Comparison of ENCODE assay signal across 21 cellular contexts in genomic region chr7:152902054-152902453, GRCh38.
"Had no signal": no experiment of that assay in that cellular context is flagged by ENCODE, and none has a peak within 500 bp of the region (broad histone marks: within the 10 kb centered on the region; RNA-seq: fewer than 3 reads in every experiment).

No MANE protein-coding gene starts in this region.

- H3K27ac Mint-ChIP-seq: activated naive CD8-positive, alpha-beta T cell treated with anti-CD3 and anti-CD28 coated beads for 36 hours; activated T-helper 1 cell treated with anti-CD3 and anti-CD28 coated beads, Interleukin-12 subunit alpha, Interleukin-12 subunit beta, Interleukin-2, Interleukin-4 antibody, amounts not matched to agents 30 ng/mL and 10 ng/mL and 1 ng/mL, durations not matched to agents 14 hours and 24 hours and 36 hours; mesothelial cell of epicardium; stimulated activated naive B cell treated with anti-CD40 and anti-IgM and Interleukin-4, amounts not matched to agents 10 μg/mL and 1 μg/mL and 100 μg/mL, for 72 hours had no signal

- H3K4me1 Mint-ChIP-seq: activated naive CD8-positive, alpha-beta T cell treated with anti-CD3 and anti-CD28 coated beads for 36 hours; neural crest cell; stimulated activated naive B cell treated with anti-CD40 and anti-IgM and Interleukin-4, amounts not matched to agents 10 μg/mL and 1 μg/mL and 100 μg/mL, for 72 hours had no signal

- ATAC-seq: foreskin keratinocyte; left cardiac atrium; stimulated activated naive B cell treated with anti-CD40 and anti-IgM and Interleukin-4, amounts not matched to agents 10 μg/mL and 1 μg/mL and 100 μg/mL, for 72 hours had no signal

- DNase-seq: activated CD4-positive, alpha-beta T cell treated with anti-CD3 and anti-CD28 coated beads for 1 hour; activated gamma-delta T cell treated with Interleukin-2 at 50 U/mL for 16 hours; activated naive CD8-positive, alpha-beta T cell treated with anti-CD3 and anti-CD28 coated beads for 36 hours; amniotic stem cell; dermis blood vessel endothelial cell; foreskin keratinocyte; left cardiac atrium; ovary; spleen; stimulated activated naive B cell treated with anti-CD40 and anti-IgM and Interleukin-4, amounts not matched to agents 10 μg/mL and 1 μg/mL and 100 μg/mL, for 72 hours; SW 1271; T-helper 2 cell; uterus had no signal

- H3K4me3 ChIP-seq: cardiac muscle cell, hepatocyte, lung, ovary, spleen, tibial nerve, uterus had no signal

- H3K4me1 ChIP-seq: foreskin keratinocyte, spleen, tibial nerve, uterus had no signal

- H3K27me3 ChIP-seq: cardiac muscle cell, foreskin keratinocyte, hepatocyte, ovary, spleen, tibial nerve, uterus had no signal

- H3K36me3 ChIP-seq: cardiac muscle cell, ovary, spleen, tibial nerve, uterus had no signal

- H3K9me3 Mint-ChIP-seq: activated naive CD8-positive, alpha-beta T cell treated with anti-CD3 and anti-CD28 coated beads for 36 hours; activated T-helper 1 cell treated with anti-CD3 and anti-CD28 coated beads, Interleukin-12 subunit alpha, Interleukin-12 subunit beta, Interleukin-2, Interleukin-4 antibody, amounts not matched to agents 30 ng/mL and 10 ng/mL and 1 ng/mL, durations not matched to agents 14 hours and 24 hours and 36 hours; mesothelial cell of epicardium; neural crest cell; stimulated activated naive B cell treated with anti-CD40 and anti-IgM and Interleukin-4, amounts not matched to agents 10 μg/mL and 1 μg/mL and 100 μg/mL, for 72 hours had no signal

- H3K9me3 ChIP-seq: ovary, spleen, tibial nerve, uterus had no signal

- H3K27ac ChIP-seq: cardiac muscle cell, foreskin keratinocyte, hepatocyte, ovary, spleen, tibial nerve, uterus, VCaP had no signal

- H3K27me3 Mint-ChIP-seq: activated naive CD8-positive, alpha-beta T cell treated with anti-CD3 and anti-CD28 coated beads for 36 hours had no signal

- H3K4me3 Mint-ChIP-seq: activated naive CD8-positive, alpha-beta T cell treated with anti-CD3 and anti-CD28 coated beads for 36 hours; activated T-helper 1 cell treated with anti-CD3 and anti-CD28 coated beads, Interleukin-12 subunit alpha, Interleukin-12 subunit beta, Interleukin-2, Interleukin-4 antibody, amounts not matched to agents 30 ng/mL and 10 ng/mL and 1 ng/mL, durations not matched to agents 14 hours and 24 hours and 36 hours; mesothelial cell of epicardium; neural crest cell; stimulated activated naive B cell treated with anti-CD40 and anti-IgM and Interleukin-4, amounts not matched to agents 10 μg/mL and 1 μg/mL and 100 μg/mL, for 72 hours had no signal

- H3K36me3 Mint-ChIP-seq: activated naive CD8-positive, alpha-beta T cell treated with anti-CD3 and anti-CD28 coated beads for 36 hours; mesothelial cell of epicardium; stimulated activated naive B cell treated with anti-CD40 and anti-IgM and Interleukin-4, amounts not matched to agents 10 μg/mL and 1 μg/mL and 100 μg/mL, for 72 hours had no signal
